Comparison of ENCODE assay signal across 11 cellular contexts in the genomic region with DNA sequence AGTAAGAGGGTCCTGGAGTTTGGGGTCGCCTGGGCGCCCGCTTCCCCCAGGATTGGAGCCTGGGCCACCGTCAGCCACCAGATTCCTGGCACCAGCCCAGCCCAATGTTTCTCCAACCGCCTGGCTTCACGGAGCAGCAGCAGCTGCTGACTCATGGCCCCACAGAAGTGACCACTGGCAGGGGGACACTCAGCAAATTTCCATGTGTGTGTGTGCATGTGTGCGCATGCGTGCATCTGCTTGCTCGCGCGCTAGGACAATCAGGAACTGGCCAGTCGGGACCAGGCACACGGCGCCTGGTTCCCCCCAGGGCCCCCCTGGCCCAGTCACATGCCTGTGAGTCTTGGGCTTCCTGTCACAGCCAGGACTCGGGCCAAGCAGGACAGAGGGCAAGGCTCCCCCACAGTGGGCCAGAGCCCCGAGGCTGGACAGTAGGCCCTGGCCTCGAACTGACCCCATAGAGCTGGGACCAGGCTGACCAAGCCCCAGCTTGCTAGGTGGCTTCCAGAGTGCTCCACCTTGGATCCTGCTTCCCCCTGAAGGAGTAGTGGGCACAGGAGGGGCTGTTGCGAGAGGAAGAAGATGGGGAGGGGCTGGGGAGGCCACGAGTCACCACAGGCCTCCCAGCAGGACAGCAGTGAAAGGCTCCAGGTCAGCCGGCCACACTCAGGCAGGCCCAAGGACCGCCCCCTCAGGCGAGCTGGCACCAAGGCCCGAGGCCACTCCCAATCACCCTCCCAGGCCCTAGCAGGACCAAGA. TPM values are rescaled to one million over a fixed set of nuclear protein-coding genes. Genes with fewer than 3 reads are reported as not detected.
A peak's percentile ranks its signal among the peaks of the same experiment; 100 is the strongest.
DNase-seq lines count a peak whose midpoint lies in the region; ATAC-seq and TF ChIP-seq lines count a peak whose summit lies in the region.
"Had no signal": no experiment of that assay in that cellular context is flagged by ENCODE, and none has a peak within 500 bp of the region (broad histone marks: within the 10 kb centered on the region; RNA-seq: fewer than 3 reads in every experiment).

No MANE protein-coding gene starts in this region.

- ATAC-seq in GM19324 (IDR thresholded peaks at IDR 0.05; ENCODE audit: low FRiP score, unreplicated experiment), result no peak

- H3K4me3 Mint-ChIP-seq in neural crest cell, result peak overlapping the region; percentile 31

- peaks cover 5% of the 10 kb centered on the region for H3K4me1 Mint-ChIP-seq in neural crest cell

- no peak overlapping the region for H3K4me3 ChIP-seq in foreskin fibroblast (ENCODE audit: low read depth in 1 of 2, low read length in 2 of 2)

- H3K27ac Mint-ChIP-seq in neural crest cell (ENCODE audit: unreplicated experiment), result no peak overlapping the region

- peak; percentile 92 for DNase-seq in AG08395 (ENCODE audit: low spot score)
- DNase-seq in RPMI7951 (ENCODE audit: low read depth), result peak; percentile 96
- DNase-seq in foreskin fibroblast, result peak; percentile 66 to 82
- no peak for DNase-seq in neural crest cell (ENCODE audit: low read depth, low spot score)
- no peak for DNase-seq in activated CD4-positive, CD25-positive, alpha-beta regulatory T cell treated with anti-CD3 and anti-CD28 coated beads, Interleukin-2, amount 50 U/mL, for 72 hours
- DNase-seq in activated CD8-positive, alpha-beta memory T cell treated with anti-CD3 and anti-CD28 coated beads for 24 hours, result no peak
- no peak for DNase-seq in NCI-H1694 treated with DMSO at 0.1 percent for 48 hours (lab: John Stamatoyannopoulos, UW)
- DNase-seq: Caco-2; central memory CD4-positive, alpha-beta T cell; RPMI8226 had no signal

- H3K36me3 Mint-ChIP-seq in neural crest cell (ENCODE audit: low read depth), result no peaks in the 10 kb centered on the region

- no peaks in the 10 kb centered on the region for H3K9me3 Mint-ChIP-seq in neural crest cell

- no peaks in the 10 kb centered on the region for H3K27me3 Mint-ChIP-seq in neural crest cell (ENCODE audit: low read depth)

- TF ChIP-seq CTCF in foreskin fibroblast (IDR thresholded peaks at IDR 0.05; ENCODE audit: low read depth, low read length) (no peak), neural crest cell (conservative IDR thresholded peaks at IDR 0.05) (no peak)

RNA-seq across cellular contexts. Expression of a gene that starts 3.2 kb away (rescaled TPM):
- 383 and 388 TPM in 2 replicates for total RNA-seq in RPMI7951 (2014; rRNA removed; shearing (Covaris generic))
- 95.5 and 109 TPM in 2 replicates for total RNA-seq in neural crest cell

RNA-seq across cellular contexts. Expression of a gene that starts 10.1 kb away (rescaled TPM):
- 4.3 and 6.6 TPM in 2 replicates for total RNA-seq in RPMI7951 (2014; rRNA removed; shearing (Covaris generic))
- 0.66 TPM in 1 of 2 replicates, not detected in the other for total RNA-seq in neural crest cell

Comparison
In these comparisons a context has a peak if more than half of its experiments do, and no peak if none do; other contexts are left out.
1. DNase-seq: peak in AG08395 (single experiment), RPMI7951 (single experiment) and foreskin fibroblast (2 of 2); none in neural crest cell (single experiment), activated CD4-positive, CD25-positive, alpha-beta regulatory T cell treated with anti-CD3 and anti-CD28 coated beads, Interleukin-2, amount 50 U/mL, for 72 hours (single experiment), activated CD8-positive, alpha-beta memory T cell treated with anti-CD3 and anti-CD28 coated beads for 24 hours (single experiment) and NCI-H1694 treated with DMSO at 0.1 percent for 48 hours (single experiment).